Comparison of ENCODE assay signal across 10 cellular contexts in genomic region chr7:1758417-1758858, GRCh38.
DNase-seq lines count a peak whose midpoint lies in the region; ATAC-seq, FAIRE-seq and TF ChIP-seq lines count a peak whose summit lies in the region.
"Had no signal": no experiment of that assay in that cellular context is flagged by ENCODE, and none has a peak within 500 bp of the region (broad histone marks: within the 10 kb centered on the region; RNA-seq: fewer than 3 reads in every experiment).

No MANE protein-coding gene starts in this region.

- peaks cover 3% of the 10 kb centered on the region for H3K27me3 ChIP-seq in keratinocyte (ENCODE audit: control insufficient read depth, extremely low read depth, insufficient read depth, low read length)

- H3K27ac Mint-ChIP-seq in type B pancreatic cell = no peak overlapping the region
- H3K27ac Mint-ChIP-seq: T-cell had no signal

- H3K36me3 ChIP-seq in keratinocyte (ENCODE audit: control insufficient read depth in 2 of 2, extremely low read depth in 1 of 2, insufficient read depth in 2 of 2, low read length in 2 of 2) = no peaks in the 10 kb centered on the region

- H3K79me2 ChIP-seq in keratinocyte (ENCODE audit: control insufficient read depth, insufficient read depth, low read length) = no peaks in the 10 kb centered on the region

- no peaks in the 10 kb centered on the region for H3K9me1 ChIP-seq in keratinocyte (ENCODE audit: control insufficient read depth, extremely low read depth, insufficient read depth, low read length)

- FAIRE-seq in keratinocyte (lab: Jason Lieb, UNC) = no peak
- FAIRE-seq in GM12892 (lab: Jason Lieb, UNC) = no peak

- no peak for TF ChIP-seq POLR2A in GM12892 (IDR thresholded peaks at IDR 0.05; ENCODE audit: low read depth, low read length)

- no peak overlapping the region for H3K4me3 Mint-ChIP-seq in type B pancreatic cell
- H3K4me3 Mint-ChIP-seq: T-cell had no signal

- no peaks in the 10 kb centered on the region for H3K9me3 ChIP-seq in keratinocyte (ENCODE audit: control insufficient read depth, low read depth, low read length)

- H3K4me1 Mint-ChIP-seq in type B pancreatic cell (ENCODE audit: unreplicated experiment) = no peaks in the 10 kb centered on the region

- no peaks in the 10 kb centered on the region for H3K4me1 ChIP-seq in keratinocyte (ENCODE audit: control insufficient read depth, extremely low read depth, insufficient read depth, low read length)

- no peak for ATAC-seq in GM21723 (IDR thresholded peaks at IDR 0.05; ENCODE audit: unreplicated experiment)
- ATAC-seq: T-cell had no signal

- no peak overlapping the region for H3K4me2 ChIP-seq in keratinocyte (ENCODE audit: control insufficient read depth, extremely low read depth, insufficient read depth, low read depth, low read length)

- TF ChIP-seq CTCF in keratinocyte (optimal IDR thresholded peaks at IDR 0.05 in 1 of 3, IDR thresholded peaks at IDR 0.05 in 1 of 3, conservative IDR thresholded peaks at IDR 0.05 in 1 of 3; ENCODE audit: extremely low read depth in 1 of 3, insufficient read depth in 2 of 3, low read length in 3 of 3) (peak; percentile 27 to 69 (median 64)), type B pancreatic cell (conservative IDR thresholded peaks at IDR 0.05) (peak; percentile 66)

- no peak overlapping the region for H3K4me3 ChIP-seq in keratinocyte (ENCODE audit: control insufficient read depth in 2 of 3, extremely low read depth in 1 of 3, insufficient read depth in 2 of 3, low read depth in 1 of 3, low read length in 3 of 3)
- H3K4me3 ChIP-seq: lung had no signal

- no peak overlapping the region for H3K9ac ChIP-seq in keratinocyte (ENCODE audit: control insufficient read depth, extremely low read depth, insufficient read depth, low read length)

- no peaks in the 10 kb centered on the region for H3K9me3 Mint-ChIP-seq in type B pancreatic cell

- no peak overlapping the region for H2AFZ ChIP-seq in keratinocyte (ENCODE audit: control insufficient read depth, low read length)

- peak; percentile 57 for TF ChIP-seq RAD21 in Ishikawa (IDR thresholded peaks at IDR 0.05; ENCODE audit: low read depth)

- dilution Hi-C loops in keratinocyte (cut with MboI; ENCODE audit: extremely low pct_ligation_motif_present, low sequenced_read_pairs) = no loop called here

- TF ChIP-seq EP300 in Ishikawa (IDR thresholded peaks at IDR 0.05; ENCODE audit: borderline replicate concordance) = no peak

- peaks cover 34% of the 10 kb centered on the region for H3K27me3 Mint-ChIP-seq in type B pancreatic cell

- no peaks in the 10 kb centered on the region for H3K36me3 Mint-ChIP-seq in type B pancreatic cell
- H3K36me3 Mint-ChIP-seq: T-cell had no signal

- peak; percentile 8 for DNase-seq in DMS153 treated with DMSO at 0.1 percent for 48 hours (lab: John Stamatoyannopoulos, UW; ENCODE audit: unreplicated experiment)
- DNase-seq in DMS153 (lab: John Stamatoyannopoulos, UW) = no peak
- DNase-seq in activated T-cell treated with anti-CD3 and anti-CD28 coated beads for 48 hours (ENCODE audit: low read depth) = peak; percentile 10
- DNase-seq in keratinocyte (ENCODE audit: low read depth, low spot score) = no peak
- no peak for DNase-seq in type B pancreatic cell (ENCODE audit: extremely low spot score, unreplicated experiment)
- DNase-seq in GM12892 (ENCODE audit: insufficient read length) = no peak

- no peaks in the 10 kb centered on the region for H4K20me1 ChIP-seq in keratinocyte (ENCODE audit: control insufficient read depth, extremely low read depth, insufficient read depth, low read length)

- H3K27ac ChIP-seq in keratinocyte (ENCODE audit: control insufficient read depth, insufficient read depth, low read length) = no peak overlapping the region

TF ChIP-seq in Ishikawa, 13 proteins besides CTCF, POLR2A, EP300 and RAD21:
- TF ChIP-seq REST (IDR thresholded peaks at IDR 0.05; ENCODE audit: low read depth) (no peak), TEAD4 (IDR thresholded peaks at IDR 0.05) (no peak), NFIC (IDR thresholded peaks at IDR 0.05) (no peak), CREB1 (IDR thresholded peaks at IDR 0.05; ENCODE audit: low read depth) (no peak), YY1 (IDR thresholded peaks at IDR 0.05; ENCODE audit: low read depth) (no peak), ZBTB7A (IDR thresholded peaks at IDR 0.05; ENCODE audit: low read depth) (no peak), EGR1 (IDR thresholded peaks at IDR 0.05) (no peak)

Comparison
In these comparisons a context has a peak if more than half of its experiments do, and no peak if none do; other contexts are left out.
1. DNase-seq: peak in DMS153 treated with DMSO at 0.1 percent for 48 hours (single experiment) and activated T-cell treated with anti-CD3 and anti-CD28 coated beads for 48 hours (single experiment); none in DMS153 (single experiment), keratinocyte (single experiment), type B pancreatic cell (single experiment) and GM12892 (single experiment).